In genomic region chr1:168468822-168469221, GRCh38 we compare ENCODE assay signal across 15 cellular contexts.
DNase-seq lines count a peak whose midpoint lies in the region; ATAC-seq and TF ChIP-seq lines count a peak whose summit lies in the region.
"Had no signal": no experiment of that assay in that cellular context is flagged by ENCODE, and none has a peak within 500 bp of the region (broad histone marks: within the 10 kb centered on the region; RNA-seq: fewer than 3 reads in every experiment).

No MANE protein-coding gene starts in this region.

- H3K4me3 ChIP-seq in mesenchymal stem cell (ENCODE audit: insufficient read depth in 1 of 2, low read depth in 1 of 2, low read length in 2 of 2) (no peak overlapping the region), Caco-2 (ENCODE audit: low read depth, low read length) (no peak overlapping the region)
- H3K4me3 ChIP-seq: stomach had no signal

- H3K4me1 ChIP-seq in mesenchymal stem cell (ENCODE audit: control insufficient read depth, insufficient read depth, low read depth, low read length): peaks cover 8% of the 10 kb centered on the region
- H3K4me1 ChIP-seq in Caco-2: peaks cover 28% of the 10 kb centered on the region

- no peak overlapping the region for H4K8ac ChIP-seq in mesenchymal stem cell (ENCODE audit: low read length)

- no peak overlapping the region for H4K91ac ChIP-seq in mesenchymal stem cell (ENCODE audit: low read length)

- ATAC-seq in activated CD8-positive, alpha-beta T cell treated with anti-CD3 and anti-CD28 coated beads, Interleukin-2, amount 10 ng/mL, durations not matched to agents 7 days and 5 days: no peak
- no peak for ATAC-seq in GM21515 (IDR thresholded peaks at IDR 0.05; ENCODE audit: unreplicated experiment)
- no peak for ATAC-seq in HG02885 (IDR thresholded peaks at IDR 0.05; ENCODE audit: poor library complexity, unreplicated experiment)
- ATAC-seq: naive thymus-derived CD4-positive, alpha-beta T cell had no signal

- peaks cover 15% of the 10 kb centered on the region for H3K36me3 Mint-ChIP-seq in activated naive CD4-positive, alpha-beta T cell treated with anti-CD3 and anti-CD28 coated beads, Interleukin-2, amount 10 ng/mL, durations not matched to agents 7 days and 5 days
- H3K36me3 Mint-ChIP-seq in activated CD8-positive, alpha-beta T cell treated with anti-CD3 and anti-CD28 coated beads, Interleukin-2, amount 10 ng/mL, durations not matched to agents 7 days and 5 days (ENCODE audit: low read depth): peaks cover 58% of the 10 kb centered on the region
- H3K36me3 Mint-ChIP-seq in Caco-2 (ENCODE audit: insufficient read depth, unreplicated experiment): peaks cover 14% of the 10 kb centered on the region

- H3K36me3 ChIP-seq in mesenchymal stem cell (ENCODE audit: control insufficient read depth in 1 of 2, insufficient read depth in 2 of 2, low read depth in 1 of 2, low read length in 2 of 2) (no peaks in the 10 kb centered on the region), Caco-2 (ENCODE audit: control insufficient read depth, insufficient read depth, low read length) (no peaks in the 10 kb centered on the region)
- H3K36me3 ChIP-seq: stomach had no signal

- TF ChIP-seq CTCF in Caco-2 (IDR thresholded peaks at IDR 0.05; ENCODE audit: insufficient read depth in 1 of 2, low read depth in 1 of 2, low read length in 1 of 2, severe bottlenecking in 1 of 2, unreplicated experiment in 1 of 2): no peak

- H3K4me2 ChIP-seq in mesenchymal stem cell (ENCODE audit: low read length, poor library complexity, severe bottlenecking): no peak overlapping the region

- H2BK120ac ChIP-seq in mesenchymal stem cell (ENCODE audit: low read depth, low read length): peak overlapping the region; percentile 21

- H3K9me3 ChIP-seq in mesenchymal stem cell (ENCODE audit: control insufficient read depth, low read length) (no peaks in the 10 kb centered on the region), Caco-2 (peaks cover 2% of the 10 kb centered on the region)

- H3K4ac ChIP-seq in mesenchymal stem cell (ENCODE audit: low read depth in 1 of 2, low read length in 2 of 2): peak overlapping the region in 1 of 2 experiments; percentile 29

- CTCF ChIA-PET in activated naive CD4-positive, alpha-beta T cell treated with anti-CD3 and anti-CD28 coated beads, Interleukin-2, amount 10 ng/mL, durations not matched to agents 7 days and 5 days (lab: Charles Lee): interaction anchor here (0.9 to 2.2 kb wide), 7 partner anchors 12 to 135 kb away, joined by 3 to 22 read pairs (median 8); no protein-coding TSS in a partner anchor
- CTCF ChIA-PET in activated CD8-positive, alpha-beta T cell treated with anti-CD3 and anti-CD28 coated beads, Interleukin-2, amount 10 ng/mL, durations not matched to agents 7 days and 5 days (lab: Charles Lee): interaction anchor here (0.9 to 6.1 kb wide), 15 partner anchors 8 to 234 kb away, joined by 3 to 143 read pairs (median 3); no protein-coding TSS in a partner anchor
- CTCF ChIA-PET in Caco-2 (lab: Charles Lee): interaction anchor here (1.0 kb wide), 1 partner anchor 233 kb away, joined by 3 read pairs; no protein-coding TSS in a partner anchor

- peak overlapping the region; percentile 62 for H3K27ac Mint-ChIP-seq in activated naive CD4-positive, alpha-beta T cell treated with anti-CD3 and anti-CD28 coated beads, Interleukin-2, amount 10 ng/mL, durations not matched to agents 7 days and 5 days
- peak overlapping the region; percentile 84 for H3K27ac Mint-ChIP-seq in activated CD8-positive, alpha-beta T cell treated with anti-CD3 and anti-CD28 coated beads, Interleukin-2, amount 10 ng/mL, durations not matched to agents 7 days and 5 days
- no peak overlapping the region for H3K27ac Mint-ChIP-seq in Caco-2 (ENCODE audit: unreplicated experiment)

- H3K4me3 Mint-ChIP-seq in activated naive CD4-positive, alpha-beta T cell treated with anti-CD3 and anti-CD28 coated beads, Interleukin-2, amount 10 ng/mL, durations not matched to agents 7 days and 5 days: no peak overlapping the region
- H3K4me3 Mint-ChIP-seq in activated CD8-positive, alpha-beta T cell treated with anti-CD3 and anti-CD28 coated beads, Interleukin-2, amount 10 ng/mL, durations not matched to agents 7 days and 5 days: no peak overlapping the region
- H3K4me3 Mint-ChIP-seq in Caco-2 (ENCODE audit: unreplicated experiment): no peak overlapping the region

- no peaks in the 10 kb centered on the region for H3K27me3 Mint-ChIP-seq in activated naive CD4-positive, alpha-beta T cell treated with anti-CD3 and anti-CD28 coated beads, Interleukin-2, amount 10 ng/mL, durations not matched to agents 7 days and 5 days
- no peaks in the 10 kb centered on the region for H3K27me3 Mint-ChIP-seq in activated CD8-positive, alpha-beta T cell treated with anti-CD3 and anti-CD28 coated beads, Interleukin-2, amount 10 ng/mL, durations not matched to agents 7 days and 5 days (ENCODE audit: low read depth)
- H3K27me3 Mint-ChIP-seq in Caco-2 (ENCODE audit: insufficient read depth, unreplicated experiment): no peaks in the 10 kb centered on the region
- H3K27me3 Mint-ChIP-seq: naive thymus-derived CD4-positive, alpha-beta T cell had no signal

- no peak overlapping the region for H3K9ac ChIP-seq in mesenchymal stem cell (ENCODE audit: low read length)

- peak overlapping the region; percentile 76 for H2BK5ac ChIP-seq in mesenchymal stem cell (ENCODE audit: low read depth, low read length, poor library complexity, severe bottlenecking)

- no peak overlapping the region for H3K14ac ChIP-seq in mesenchymal stem cell (ENCODE audit: low read length in 2 of 2)

- H2BK15ac ChIP-seq in mesenchymal stem cell (ENCODE audit: low read depth, poor library complexity, severe bottlenecking): no peak overlapping the region

- H3K79me1 ChIP-seq in mesenchymal stem cell (replicated peaks; ENCODE audit: low read length, poor library complexity, severe bottlenecking): no peaks in the 10 kb centered on the region

- no peak overlapping the region for H3K18ac ChIP-seq in mesenchymal stem cell (ENCODE audit: low read depth in 1 of 2, low read length in 2 of 2)

- no TSS peak for BruUV-seq in Caco-2 (replicated peaks; lab: Mats Ljungman, UMichigan)

- no peak overlapping the region for H2AFZ ChIP-seq in mesenchymal stem cell (ENCODE audit: low read depth, low read length)

- POLR2A ChIA-PET in activated CD8-positive, alpha-beta T cell treated with anti-CD3 and anti-CD28 coated beads, Interleukin-2, amount 10 ng/mL, durations not matched to agents 7 days and 5 days (lab: Charles Lee): interaction anchor here (0.6 to 1.9 kb wide), 5 partner anchors 9 to 52 kb away, joined by 3 to 8 read pairs (median 5); no protein-coding TSS in a partner anchor
- POLR2A ChIA-PET in Caco-2 (lab: Charles Lee): no interaction called here

- peak overlapping the region; percentile 96 for H3K27ac ChIP-seq in mesenchymal stem cell (ENCODE audit: low read length, poor library complexity, severe bottlenecking)

- no peaks in the 10 kb centered on the region for H3K27me3 ChIP-seq in mesenchymal stem cell (ENCODE audit: control insufficient read depth in 1 of 2, insufficient read depth in 1 of 2, low read length in 2 of 2)
- no peaks in the 10 kb centered on the region for H3K27me3 ChIP-seq in Caco-2 (replicated peaks; ENCODE audit: control insufficient read depth, insufficient read depth, low read length)
- H3K27me3 ChIP-seq: stomach had no signal

- no peak for DNase-seq in activated naive CD4-positive, alpha-beta T cell treated with anti-CD3 and anti-CD28 coated beads, Interleukin-2, amount 10 ng/mL, durations not matched to agents 7 days and 5 days
- no peak for DNase-seq in activated naive CD4-positive, alpha-beta T cell treated with Interleukin-2 at 50 U/mL for 16 hours
- no peak for DNase-seq in activated CD8-positive, alpha-beta T cell treated with anti-CD3 and anti-CD28 coated beads, Interleukin-2, amount 10 ng/mL, durations not matched to agents 7 days and 5 days
- DNase-seq in mesenchymal stem cell (no peak), Caco-2 (no peak), 8988T (no peak)
- DNase-seq: activated CD4-positive, alpha-beta T cell treated with anti-CD3 and anti-CD28 coated beads for 1 hour; effector CD4-positive, alpha-beta T cell; mammary epithelial cell; naive thymus-derived CD4-positive, alpha-beta T cell; NCI-H2029; NCI-H510A treated with DMSO at 0.1 percent for 48 hours; stomach had no signal

- peak overlapping the region; percentile 12 for H2AK5ac ChIP-seq in mesenchymal stem cell (ENCODE audit: low read length, severe bottlenecking)

- no peak overlapping the region for H3K23ac ChIP-seq in mesenchymal stem cell (ENCODE audit: low read length in 2 of 2)

- peak overlapping the region; percentile 7 to 20 for H2BK12ac ChIP-seq in mesenchymal stem cell (ENCODE audit: low read length in 2 of 2)

- intact Hi-C loops in Caco-2 (cut with micrococcal nuclease; ENCODE audit: unreplicated experiment): no loop called here

- peaks cover 62% of the 10 kb centered on the region for H3K4me1 Mint-ChIP-seq in activated naive CD4-positive, alpha-beta T cell treated with anti-CD3 and anti-CD28 coated beads, Interleukin-2, amount 10 ng/mL, durations not matched to agents 7 days and 5 days
- H3K4me1 Mint-ChIP-seq in activated CD8-positive, alpha-beta T cell treated with anti-CD3 and anti-CD28 coated beads, Interleukin-2, amount 10 ng/mL, durations not matched to agents 7 days and 5 days (ENCODE audit: low read depth): peaks cover 73% of the 10 kb centered on the region
- peaks cover 36% of the 10 kb centered on the region for H3K4me1 Mint-ChIP-seq in Caco-2 (ENCODE audit: low read depth, unreplicated experiment)

- H3K9me3 Mint-ChIP-seq in activated naive CD4-positive, alpha-beta T cell treated with anti-CD3 and anti-CD28 coated beads, Interleukin-2, amount 10 ng/mL, durations not matched to agents 7 days and 5 days: peaks cover 14% of the 10 kb centered on the region
- peaks cover 23% of the 10 kb centered on the region for H3K9me3 Mint-ChIP-seq in activated CD8-positive, alpha-beta T cell treated with anti-CD3 and anti-CD28 coated beads, Interleukin-2, amount 10 ng/mL, durations not matched to agents 7 days and 5 days (ENCODE audit: insufficient read depth)
- H3K9me3 Mint-ChIP-seq in Caco-2 (ENCODE audit: unreplicated experiment): peaks cover 13% of the 10 kb centered on the region
